8 cellular contexts compared by ENCODE assay signal in the genomic region with DNA sequence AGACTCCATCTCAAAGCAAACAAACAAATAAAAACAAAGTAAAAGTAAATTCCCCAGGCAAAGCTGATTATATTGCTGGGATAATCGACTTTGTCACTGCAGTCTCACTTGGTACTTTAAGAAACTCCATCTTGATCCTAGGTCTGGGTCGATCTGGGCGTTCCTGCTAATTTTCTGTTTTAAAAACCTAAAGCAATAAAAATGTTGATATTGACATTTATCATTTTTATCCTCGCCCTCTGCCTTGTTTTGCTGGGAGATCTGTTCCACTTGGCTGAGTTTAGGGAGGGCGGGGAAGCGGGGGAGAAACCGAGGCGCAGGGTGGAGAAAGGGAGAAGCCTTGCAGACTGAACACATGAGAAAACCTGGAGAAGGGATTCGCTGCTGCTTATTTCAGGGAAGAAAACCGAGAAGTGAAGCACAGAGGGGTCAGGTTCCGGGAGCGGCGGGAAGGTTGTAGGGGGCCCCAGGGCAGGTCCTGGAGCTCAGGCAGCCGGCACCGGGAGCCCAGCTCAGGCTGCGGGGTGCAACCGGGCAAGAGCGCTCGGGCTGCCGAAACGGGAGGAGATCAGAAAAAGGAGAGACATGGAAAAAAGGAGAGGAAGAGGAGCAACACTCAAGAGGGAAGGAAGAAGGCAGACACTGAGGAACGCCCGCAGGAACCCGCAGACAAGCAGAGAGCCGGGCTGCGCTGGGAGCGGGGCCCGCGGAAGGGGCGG. TPM values are rescaled to one million over a fixed set of nuclear protein-coding genes. Genes with fewer than 3 reads are reported as not detected.
DNase-seq lines count a peak whose midpoint lies in the region; ATAC-seq and TF ChIP-seq lines count a peak whose summit lies in the region.

No MANE protein-coding gene starts in this region.

- H3K9me3 ChIP-seq in KOPT-K1 (ENCODE audit: insufficient read depth, low read length, poor library complexity, severe bottlenecking), result no peaks in the 10 kb centered on the region
- no peaks in the 10 kb centered on the region for H3K9me3 ChIP-seq in gastroesophageal sphincter
- H3K9me3 ChIP-seq in ovary, result no peaks in the 10 kb centered on the region

- no peaks in the 10 kb centered on the region for H3K27me3 Mint-ChIP-seq in T-helper 1 cell treated with Interleukin-12 subunit alpha and Interleukin-12 subunit beta and Interleukin-4 antibody, amounts not matched to agents 30 μg/mL and 1 μg/mL, for 36 hours (ENCODE audit: low read depth)
- H3K27me3 Mint-ChIP-seq in activated CD4-positive, alpha-beta memory T cell treated with anti-CD3 and anti-CD28 coated beads for 36 hours, result no peaks in the 10 kb centered on the region

- peaks cover 10% of the 10 kb centered on the region for H3K4me1 Mint-ChIP-seq in T-helper 1 cell treated with Interleukin-12 subunit alpha and Interleukin-12 subunit beta and Interleukin-4 antibody, amounts not matched to agents 30 μg/mL and 1 μg/mL, for 36 hours (ENCODE audit: low read depth)
- peaks cover 6% of the 10 kb centered on the region for H3K4me1 Mint-ChIP-seq in activated CD4-positive, alpha-beta memory T cell treated with anti-CD3 and anti-CD28 coated beads for 36 hours (ENCODE audit: low read depth)

- intact Hi-C loops in activated CD4-positive, alpha-beta memory T cell treated with anti-CD3 and anti-CD28 coated beads for 36 hours (cut with micrococcal nuclease), result loop anchor here (1.0 to 5.0 kb wide), 5 partner anchors 27 to 586 kb away; partner anchors contain the start of genes ACTR3B, KMT2C and PRKAG2
- intact Hi-C loops in ovary (cut with DNase I), result loop anchor here in 1 of 4 donors (1.0 kb wide), 1 partner anchor 27 kb away; the partner anchor contains the start of gene KMT2C

- H3K27me3 ChIP-seq in gastroesophageal sphincter (no peaks in the 10 kb centered on the region), ovary (no peaks in the 10 kb centered on the region)

- H3K4me3 Mint-ChIP-seq in T-helper 1 cell treated with Interleukin-12 subunit alpha and Interleukin-12 subunit beta and Interleukin-4 antibody, amounts not matched to agents 30 μg/mL and 1 μg/mL, for 36 hours, result peak overlapping the region; percentile 96
- H3K4me3 Mint-ChIP-seq in activated CD4-positive, alpha-beta memory T cell treated with anti-CD3 and anti-CD28 coated beads for 36 hours, result peak overlapping the region; percentile 91

- no peak for DNase-seq in T-helper 1 cell
- DNase-seq in activated CD4-positive, alpha-beta memory T cell treated with anti-CD3 and anti-CD28 coated beads for 36 hours, result no peak
- peak in 2 of 5 donors; percentile 65 to 66 for DNase-seq in ovary
- no peak for DNase-seq in GM19240 (ENCODE audit: insufficient read length, low spot score)

- H3K36me3 Mint-ChIP-seq in T-helper 1 cell treated with Interleukin-12 subunit alpha and Interleukin-12 subunit beta and Interleukin-4 antibody, amounts not matched to agents 30 μg/mL and 1 μg/mL, for 36 hours (ENCODE audit: low read depth), result peaks cover 1% of the 10 kb centered on the region
- H3K36me3 Mint-ChIP-seq in activated CD4-positive, alpha-beta memory T cell treated with anti-CD3 and anti-CD28 coated beads for 36 hours, result no peaks in the 10 kb centered on the region

- TF ChIP-seq POLR2A in gastroesophageal sphincter (IDR thresholded peaks at IDR 0.05) (peak; percentile 42 to 71), ovary (IDR thresholded peaks at IDR 0.05) (peak; percentile 45)

- 2% methylated on average over 14 to 26 of the region's 30 CpGs for WGBS in gastroesophageal sphincter (ENCODE audit: low coverage in 1 of 2), 2 donors
- WGBS in ovary, 3 donors, result 1% methylated on average over 30 of the region's 30 CpGs

- H3K9me3 Mint-ChIP-seq in T-helper 1 cell treated with Interleukin-12 subunit alpha and Interleukin-12 subunit beta and Interleukin-4 antibody, amounts not matched to agents 30 μg/mL and 1 μg/mL, for 36 hours, result no peaks in the 10 kb centered on the region
- H3K9me3 Mint-ChIP-seq in activated CD4-positive, alpha-beta memory T cell treated with anti-CD3 and anti-CD28 coated beads for 36 hours, result no peaks in the 10 kb centered on the region

- ATAC-seq in GM21786 (IDR thresholded peaks at IDR 0.05; ENCODE audit: unreplicated experiment) (peak; percentile 6), gastroesophageal sphincter (peak; percentile 14)

- POLR2A ChIA-PET in activated CD4-positive, alpha-beta memory T cell treated with anti-CD3 and anti-CD28 coated beads for 36 hours (lab: Charles Lee), result interaction anchor here (1.1 to 1.6 kb wide), 4 partner anchors 29 to 212 kb away, joined by 4 to 10 read pairs (median 4); partner anchors contain the start of gene XRCC2

- H3K27ac ChIP-seq in KOPT-K1 (ENCODE audit: low read depth, low read length, poor library complexity, severe bottlenecking), result peak overlapping the region; percentile 89
- peak overlapping the region; percentile 84 to 100 (median 92) for H3K27ac ChIP-seq in gastroesophageal sphincter
- H3K27ac ChIP-seq in ovary, result peak overlapping the region; percentile 41 to 75

- H3K4me1 ChIP-seq in gastroesophageal sphincter (peaks cover 0 to 23% (median 4%) of the 10 kb centered on the region in 3 donors), ovary (ENCODE audit: insufficient read depth) (peaks cover 8% of the 10 kb centered on the region)

- TF ChIP-seq CTCF in gastroesophageal sphincter (IDR thresholded peaks at IDR 0.05) (peak in 1 of 4 experiments; percentile 5), ovary (IDR thresholded peaks at IDR 0.05) (no peak)

- CTCF ChIA-PET in activated CD4-positive, alpha-beta memory T cell treated with anti-CD3 and anti-CD28 coated beads for 36 hours (lab: Charles Lee), result interaction anchor here (0.8 to 2.4 kb wide), 2 partner anchors 29 to 127 kb away, joined by 7 to 11 read pairs; no protein-coding TSS in a partner anchor

- TF ChIP-seq EP300 in gastroesophageal sphincter (IDR thresholded peaks at IDR 0.05), result no peak
- no peak for TF ChIP-seq EP300 in ovary (IDR thresholded peaks at IDR 0.05)

- peak overlapping the region; percentile 89 for H3K27ac Mint-ChIP-seq in T-helper 1 cell treated with Interleukin-12 subunit alpha and Interleukin-12 subunit beta and Interleukin-4 antibody, amounts not matched to agents 30 μg/mL and 1 μg/mL, for 36 hours
- H3K27ac Mint-ChIP-seq in activated CD4-positive, alpha-beta memory T cell treated with anti-CD3 and anti-CD28 coated beads for 36 hours, result peak overlapping the region; percentile 45

- H3K36me3 ChIP-seq in KOPT-K1 (ENCODE audit: insufficient read depth, low read length), result no peaks in the 10 kb centered on the region
- H3K36me3 ChIP-seq in gastroesophageal sphincter, result no peaks in the 10 kb centered on the region
- no peaks in the 10 kb centered on the region for H3K36me3 ChIP-seq in ovary

- H3K4me3 ChIP-seq in gastroesophageal sphincter (peak overlapping the region; percentile 77 to 98), ovary (peak overlapping the region; percentile 79)

RNA-seq across cellular contexts. Expression of gene KMT2C, which starts 27.4 kb away (rescaled TPM):
- 10 to 100 TPM; 35.7 to 36.6 TPM for total RNA-seq in activated CD4-positive, alpha-beta memory T cell treated with anti-CD3 and anti-CD28 coated beads for 36 hours
- total RNA-seq in gastroesophageal sphincter, result 10 to 100 TPM; 63.0 to 84.8 (median 75.5) TPM
- total RNA-seq in ovary, result 100 to 1,000 TPM in 3 of 7 donors, 10 to 100 TPM in 4; 45.3 to 109 (median 74.6) TPM
- polyA plus RNA-seq in ovary, result 10 to 100 TPM; 14.0 to 27.3 TPM
